8 cellular contexts compared by ENCODE assay signal in genomic region chr1:150562384-150563339, GRCh38. TPM values are rescaled to one million over a fixed set of nuclear protein-coding genes. Genes with fewer than 3 reads are reported as not detected.
A peak's percentile ranks its signal among the peaks of the same experiment; 100 is the strongest.
DNase-seq lines count a peak whose midpoint lies in the region; ATAC-seq and TF ChIP-seq lines count a peak whose summit lies in the region.

No MANE protein-coding gene starts in this region.

- H3K27me3 ChIP-seq in dorsolateral prefrontal cortex, result no peaks in the 10 kb centered on the region
- H3K27me3 ChIP-seq in upper lobe of right lung, result no peaks in the 10 kb centered on the region

- no peaks in the 10 kb centered on the region for H3K9me3 Mint-ChIP-seq in neural crest cell

- no peaks in the 10 kb centered on the region for H3K9me3 ChIP-seq in upper lobe of right lung

- H3K36me3 ChIP-seq in upper lobe of right lung, result no peaks in the 10 kb centered on the region

- peak overlapping the region; percentile 91 for H3K4me3 Mint-ChIP-seq in neural crest cell

- peaks cover 81% of the 10 kb centered on the region for H3K4me1 ChIP-seq in upper lobe of right lung

- H3K4me3 ChIP-seq in dorsolateral prefrontal cortex, result peak overlapping the region in 55 of 59 donors; percentile 22 to 75 (median 63)
- peak overlapping the region; percentile 66 for H3K4me3 ChIP-seq in upper lobe of right lung

- H3K4me1 Mint-ChIP-seq in neural crest cell, result peaks cover 55% of the 10 kb centered on the region

- H3K27me3 Mint-ChIP-seq in neural crest cell (ENCODE audit: low read depth), result no peaks in the 10 kb centered on the region

- DNase-seq in activated T-cell treated with anti-CD3 and anti-CD28 coated beads for 1 hour (ENCODE audit: low read depth) (peak; percentile 48), activated T-cell treated with anti-CD3 and anti-CD28 coated beads for 4 hours (no peak), dorsolateral prefrontal cortex (no peak), neural crest cell (ENCODE audit: low read depth, low spot score) (no peak), upper lobe of right lung (no peak), NCI-H82 treated with DMSO at 0.1 percent for 48 hours (lab: John Stamatoyannopoulos, UW; ENCODE audit: unreplicated experiment) (no peak)
- peak in 3 of 4 experiments; percentile 43 to 58 (median 57) for DNase-seq in activated CD4-positive, CD25-positive, alpha-beta regulatory T cell (lab: John Stamatoyannopoulos, UW)

- peak overlapping the region; percentile 90 for H3K27ac Mint-ChIP-seq in neural crest cell (ENCODE audit: unreplicated experiment)

- ATAC-seq in HG03175 (IDR thresholded peaks at IDR 0.05; ENCODE audit: unreplicated experiment) (peak; percentile 36), upper lobe of right lung (no peak)

- peak overlapping the region; percentile 74 to 100 (median 98) for H3K27ac ChIP-seq in dorsolateral prefrontal cortex
- H3K27ac ChIP-seq in upper lobe of right lung, result peak overlapping the region; percentile 100

- intact Hi-C loops in dorsolateral prefrontal cortex (cut with DNase I) (loop anchor here (5.0 to 10.0 kb wide), 3 partner anchors 65 to 432 kb away; partner anchors contain the start of gene ENSA (in 1 of the 2)), upper lobe of right lung (cut with DNase I) (no loop called here)

- no peaks in the 10 kb centered on the region for H3K36me3 Mint-ChIP-seq in neural crest cell (ENCODE audit: low read depth)

- TF ChIP-seq CTCF in dorsolateral prefrontal cortex (IDR thresholded peaks at IDR 0.05 in 54 of 56, conservative IDR thresholded peaks at IDR 0.05 in 2 of 56; ENCODE audit: low read depth in 1 of 56, partially characterized antibody in 56 of 56), result no peak
- TF ChIP-seq CTCF in neural crest cell (conservative IDR thresholded peaks at IDR 0.05), result no peak
- no peak for TF ChIP-seq CTCF in upper lobe of right lung (IDR thresholded peaks at IDR 0.05)

RNA-seq across cellular contexts. Expression of gene ADAMTSL4, which starts 13.5 kb away (rescaled TPM):
- total RNA-seq in dorsolateral prefrontal cortex (1 to 10 TPM in 102 of 120 experiments, under 1 TPM in 18; 0.25 to 8.0 (median 1.9) TPM), neural crest cell (0.32 and 0.44 TPM in 2 replicates), upper lobe of right lung (99.2 TPM)

RNA-seq across cellular contexts. Expression of gene MCL1, which starts 16.7 kb away (rescaled TPM):
- total RNA-seq in dorsolateral prefrontal cortex (100 to 1,000 TPM in 19 of 120 experiments, 10 to 100 TPM in 101; 43.4 to 130 (median 70.6) TPM), neural crest cell (179 and 186 TPM in 2 replicates), upper lobe of right lung (325 TPM)

RNA-seq across cellular contexts. Expression of gene FALEC, which starts 47.1 kb away (rescaled TPM):
- total RNA-seq in dorsolateral prefrontal cortex (1 to 10 TPM in 111 of 120 experiments, under 1 TPM in 1, not detected in 8; 0.99 to 5.8 (median 2.4) TPM), neural crest cell (1.2 and 1.3 TPM in 2 replicates), upper lobe of right lung (1.0 TPM)

RNA-seq across cellular contexts. Expression of gene ECM1, which starts 54.8 kb away (rescaled TPM):
- total RNA-seq in dorsolateral prefrontal cortex, result 10 to 100 TPM in 117 of 120 experiments, 1 to 10 TPM in 3; 6.8 to 31.3 (median 17.2) TPM
- 5.3 and 5.5 TPM in 2 replicates for total RNA-seq in neural crest cell
- total RNA-seq in upper lobe of right lung, result 15.5 TPM

Comparison
In these comparisons a context has a peak if more than half of its experiments do, and no peak if none do; other contexts are left out.
1. DNase-seq: peak in activated T-cell treated with anti-CD3 and anti-CD28 coated beads for 1 hour (single experiment) and activated CD4-positive, CD25-positive, alpha-beta regulatory T cell (3 of 4); none in activated T-cell treated with anti-CD3 and anti-CD28 coated beads for 4 hours (single experiment), dorsolateral prefrontal cortex (0 of 10), neural crest cell (single experiment), upper lobe of right lung (single experiment) and NCI-H82 treated with DMSO at 0.1 percent for 48 hours (single experiment).
2. RNA of gene ADAMTSL4, which starts 13.5 kb away (total RNA-seq): 99.2 TPM in upper lobe of right lung (single experiment); 0.25 to 8.0 TPM in dorsolateral prefrontal cortex and 0.32 to 0.44 TPM in neural crest cell; every median in the first group is over 10 times any median in the second.